Comparison of ENCODE assay signal across 8 cellular contexts in genomic region chr16:22077700-22078313, GRCh38. TPM values are rescaled to one million over a fixed set of nuclear protein-coding genes. Genes with fewer than 3 reads are reported as not detected.
DNase-seq lines count a peak whose midpoint lies in the region; ATAC-seq and TF ChIP-seq lines count a peak whose summit lies in the region.

No MANE protein-coding gene starts in this region.

- 0 out of 2 replicates have a peak, but pooled peaks have one; percentile 29 for TF ChIP-seq POLR2A in IMR-90 (IDR thresholded peaks at IDR 0.05; ENCODE audit: low read depth, low read length)

- DNase-seq in Caco-2 (peak; percentile 49 to 70), IMR-90 (peak; percentile 60), RWPE2 (ENCODE audit: low spot score) (no peak), foreskin fibroblast (peak; percentile 48 to 81), trophoblast cell (peak; percentile 60 to 80), type B pancreatic cell (ENCODE audit: extremely low spot score, unreplicated experiment) (no peak)
- peak; percentile 48 for DNase-seq in activated T-helper 1 cell treated with anti-CD3 and anti-CD28 coated beads, Interleukin-12 subunit alpha, Interleukin-12 subunit beta, Interleukin-2, Interleukin-4 antibody, amounts not matched to agents 30 ng/mL and 10 ng/mL and 1 ng/mL, durations not matched to agents 14 hours and 24 hours and 36 hours (ENCODE audit: low spot score)

- no peaks in the 10 kb centered on the region for H3K27me3 Mint-ChIP-seq in Caco-2 (ENCODE audit: insufficient read depth, unreplicated experiment)
- H3K27me3 Mint-ChIP-seq in activated T-helper 1 cell treated with anti-CD3 and anti-CD28 coated beads, Interleukin-12 subunit alpha, Interleukin-12 subunit beta, Interleukin-2, Interleukin-4 antibody, amounts not matched to agents 30 ng/mL and 10 ng/mL and 1 ng/mL, durations not matched to agents 14 hours and 24 hours and 36 hours (ENCODE audit: insufficient read depth) = no peaks in the 10 kb centered on the region
- no peaks in the 10 kb centered on the region for H3K27me3 Mint-ChIP-seq in type B pancreatic cell

- H4K5ac ChIP-seq in IMR-90 (ENCODE audit: low read depth, low read length) = no peak overlapping the region

- H2BK20ac ChIP-seq in IMR-90 (ENCODE audit: low read depth, low read length) = no peak overlapping the region

- no peak overlapping the region for H3K9ac ChIP-seq in IMR-90 (ENCODE audit: low read depth, low read length)
- no peak overlapping the region for H3K9ac ChIP-seq in trophoblast cell (ENCODE audit: low read length)

- no peaks in the 10 kb centered on the region for H3K36me3 ChIP-seq in Caco-2 (ENCODE audit: control insufficient read depth, insufficient read depth, low read length)
- no peaks in the 10 kb centered on the region; the same call in 1 of the 2 replicates for H3K36me3 ChIP-seq in IMR-90 (ENCODE audit: control insufficient read depth, insufficient read depth, low read length)
- H3K36me3 ChIP-seq in RWPE2 (ENCODE audit: low read depth) = peaks cover 68% of the 10 kb centered on the region
- no peaks in the 10 kb centered on the region for H3K36me3 ChIP-seq in trophoblast cell (ENCODE audit: control insufficient read depth in 1 of 2, insufficient read depth in 2 of 2, low read length in 2 of 2)

- H3K9me3 Mint-ChIP-seq in Caco-2 (ENCODE audit: unreplicated experiment) (no peaks in the 10 kb centered on the region), type B pancreatic cell (no peaks in the 10 kb centered on the region)
- no peaks in the 10 kb centered on the region for H3K9me3 Mint-ChIP-seq in activated T-helper 1 cell treated with anti-CD3 and anti-CD28 coated beads, Interleukin-12 subunit alpha, Interleukin-12 subunit beta, Interleukin-2, Interleukin-4 antibody, amounts not matched to agents 30 ng/mL and 10 ng/mL and 1 ng/mL, durations not matched to agents 14 hours and 24 hours and 36 hours

- H3K4ac ChIP-seq in IMR-90 (ENCODE audit: low read depth, low read length) (peak overlapping the region; percentile 42; the same call in 1 of the 2 replicates), trophoblast cell (ENCODE audit: low read depth, low read length) (no peak overlapping the region)

- ATAC-seq in IMR-90 (ENCODE audit: low read depth) (peak; percentile 71), RWPE2 (ENCODE audit: low read depth) (peak; percentile 60; the same call in 2 of the 3 replicates), HG03175 (IDR thresholded peaks at IDR 0.05; ENCODE audit: unreplicated experiment) (no peak)

- intact Hi-C loops in Caco-2 (cut with micrococcal nuclease; ENCODE audit: unreplicated experiment) = loop anchor here (1.0 to 5.0 kb wide), 3 partner anchors 46 to 110 kb away; partner anchors contain the start of gene PDZD9
- intact Hi-C loops in IMR-90 (cut with micrococcal nuclease) = loop anchor here (1.0 to 2.0 kb wide), 3 partner anchors 69 to 110 kb away; partner anchors contain the start of genes MOSMO and PDZD9
- intact Hi-C loops in activated T-helper 1 cell treated with anti-CD3 and anti-CD28 coated beads, Interleukin-12 subunit alpha, Interleukin-12 subunit beta, Interleukin-2, Interleukin-4 antibody, amounts not matched to agents 30 ng/mL and 10 ng/mL and 1 ng/mL, durations not matched to agents 14 hours and 24 hours and 36 hours (cut with micrococcal nuclease) = loop anchor here (1.0 kb wide), 2 partner anchors 77 to 110 kb away; partner anchors contain the start of gene PDZD9

- H3K4me3 ChIP-seq in Caco-2 (ENCODE audit: low read depth, low read length) (no peak overlapping the region), IMR-90 (ENCODE audit: insufficient read depth, low read depth, low read length) (no peak overlapping the region), RWPE2 (ENCODE audit: severe bottlenecking) (no peak overlapping the region), foreskin fibroblast (ENCODE audit: low read depth in 1 of 2, low read length in 2 of 2) (no peak overlapping the region), trophoblast cell (ENCODE audit: low read depth, low read length) (no peak overlapping the region)

- no peak overlapping the region for H2AK9ac ChIP-seq in IMR-90 (replicated peaks; ENCODE audit: low read depth, low read length, poor library complexity)

- H2AFZ ChIP-seq in IMR-90 (replicated peaks; ENCODE audit: low read length, poor library complexity) (no peak overlapping the region), trophoblast cell (ENCODE audit: insufficient read depth, low read length, poor library complexity) (no peak overlapping the region)

- H3K27ac ChIP-seq in IMR-90 (ENCODE audit: insufficient read depth, low read length) = no peak overlapping the region
- no peak overlapping the region for H3K27ac ChIP-seq in RWPE2 (ENCODE audit: poor library complexity, severe bottlenecking)
- no peak overlapping the region for H3K27ac ChIP-seq in trophoblast cell (ENCODE audit: low read depth, low read length)

- H4K20me1 ChIP-seq in IMR-90 (ENCODE audit: insufficient read depth, low read length) = peaks cover 9% of the 10 kb centered on the region

- H4K8ac ChIP-seq in IMR-90 (ENCODE audit: low read depth in 2 of 2, low read length in 2 of 2) (peak overlapping the region in 1 of 2 experiments; percentile 42; a peak in 1 of 4 replicates), trophoblast cell (ENCODE audit: low read depth, low read length) (no peak overlapping the region)

- peak; percentile 81 to 83 for TF ChIP-seq CTCF in Caco-2 (IDR thresholded peaks at IDR 0.05; ENCODE audit: insufficient read depth in 1 of 2, low read depth in 1 of 2, low read length in 1 of 2, severe bottlenecking in 1 of 2, unreplicated experiment in 1 of 2)
- peak; percentile 90 for TF ChIP-seq CTCF in IMR-90 (conservative IDR thresholded peaks at IDR 0.05; ENCODE audit: low read depth, low read length)
- TF ChIP-seq CTCF in RWPE2 (IDR thresholded peaks at IDR 0.05; ENCODE audit: poor library complexity, severe bottlenecking) = peak; percentile 96
- peak; percentile 72 for TF ChIP-seq CTCF in foreskin fibroblast (IDR thresholded peaks at IDR 0.05; ENCODE audit: low read depth, low read length)
- TF ChIP-seq CTCF in type B pancreatic cell (conservative IDR thresholded peaks at IDR 0.05) = peak; percentile 92

- no peak overlapping the region for H2BK15ac ChIP-seq in IMR-90 (ENCODE audit: low read depth, low read length)

- H3K9me1 ChIP-seq in IMR-90 (ENCODE audit: insufficient read depth, low read length) = peaks cover 7% of the 10 kb centered on the region

- BruUV-seq in Caco-2 (replicated peaks; lab: Mats Ljungman, UMichigan) (no TSS peak), IMR-90 (replicated peaks; lab: Mats Ljungman, UMichigan) (no TSS peak)

- no peak overlapping the region for H3K4me3 Mint-ChIP-seq in Caco-2 (ENCODE audit: unreplicated experiment)
- H3K4me3 Mint-ChIP-seq in activated T-helper 1 cell treated with anti-CD3 and anti-CD28 coated beads, Interleukin-12 subunit alpha, Interleukin-12 subunit beta, Interleukin-2, Interleukin-4 antibody, amounts not matched to agents 30 ng/mL and 10 ng/mL and 1 ng/mL, durations not matched to agents 14 hours and 24 hours and 36 hours = no peak overlapping the region
- H3K4me3 Mint-ChIP-seq in type B pancreatic cell = no peak overlapping the region

- CTCF ChIA-PET in Caco-2 (lab: Charles Lee) = interaction anchor here (0.7 to 2.3 kb wide), 22 partner anchors 13 to 127 kb away, joined by 3 to 53 read pairs (median 5); partner anchors contain the start of genes MOSMO, PDZD9 and VWA3A
- CTCF ChIA-PET in IMR-90 (lab: Yijun Ruan, JAX) = interaction anchor here (0.6 to 4.0 kb wide), 30 partner anchors 9 to 124 kb away, joined by 3 to 46 read pairs (median 6); partner anchors contain the start of genes MOSMO and VWA3A

- no peak overlapping the region for H3K27ac Mint-ChIP-seq in Caco-2 (ENCODE audit: unreplicated experiment)
- no peak overlapping the region for H3K27ac Mint-ChIP-seq in activated T-helper 1 cell treated with anti-CD3 and anti-CD28 coated beads, Interleukin-12 subunit alpha, Interleukin-12 subunit beta, Interleukin-2, Interleukin-4 antibody, amounts not matched to agents 30 ng/mL and 10 ng/mL and 1 ng/mL, durations not matched to agents 14 hours and 24 hours and 36 hours
- no peak overlapping the region for H3K27ac Mint-ChIP-seq in type B pancreatic cell

- in situ Hi-C loops in IMR-90 (cut with MboI; ENCODE audit: low sequenced_read_pairs) = no loop called here

- H3K4me1 Mint-ChIP-seq in Caco-2 (ENCODE audit: low read depth, unreplicated experiment) (no peaks in the 10 kb centered on the region), type B pancreatic cell (ENCODE audit: unreplicated experiment) (no peaks in the 10 kb centered on the region)
- H3K4me1 Mint-ChIP-seq in activated T-helper 1 cell treated with anti-CD3 and anti-CD28 coated beads, Interleukin-12 subunit alpha, Interleukin-12 subunit beta, Interleukin-2, Interleukin-4 antibody, amounts not matched to agents 30 ng/mL and 10 ng/mL and 1 ng/mL, durations not matched to agents 14 hours and 24 hours and 36 hours (ENCODE audit: low read depth) = peaks cover 7% of the 10 kb centered on the region

- POLR2A ChIA-PET in Caco-2 (lab: Charles Lee) = interaction anchor here (1.1 kb wide), 1 partner anchor 76 kb away, joined by 3 read pairs; no protein-coding TSS in a partner anchor
- POLR2A ChIA-PET in IMR-90 (lab: Charles Lee; ENCODE audit: unreplicated experiment) = interaction anchor here (0.6 to 1.1 kb wide), 3 partner anchors 65 to 320 kb away, joined by 3 to 11 read pairs (median 4); partner anchors contain the start of gene MOSMO

- no peaks in the 10 kb centered on the region for H3K79me2 ChIP-seq in trophoblast cell (ENCODE audit: control insufficient read depth, insufficient read depth, low read length, poor library complexity)

- no peak overlapping the region for H3K23ac ChIP-seq in IMR-90 (ENCODE audit: low read depth, low read length)
- no peak overlapping the region for H3K23ac ChIP-seq in trophoblast cell (ENCODE audit: low read length)

- H3K79me1 ChIP-seq in IMR-90 (ENCODE audit: low read depth in 1 of 2, low read length in 2 of 2) (peaks cover 20 to 46% of the 10 kb centered on the region in 2 experiments), trophoblast cell (ENCODE audit: low read length) (no peaks in the 10 kb centered on the region)

- peak overlapping the region; percentile 13; the same call in 1 of the 2 replicates for H2BK120ac ChIP-seq in IMR-90 (ENCODE audit: low read depth, low read length)
- H2BK120ac ChIP-seq in trophoblast cell (ENCODE audit: insufficient read depth, low read length, poor library complexity) = no peak overlapping the region

- H3K18ac ChIP-seq in IMR-90 (ENCODE audit: low read depth, low read length) (no peak overlapping the region), trophoblast cell (ENCODE audit: low read length) (no peak overlapping the region)

- TF ChIP-seq RAD21 in IMR-90 (IDR thresholded peaks at IDR 0.05; ENCODE audit: low read length) = peak; percentile 86

- peaks cover 4% of the 10 kb centered on the region for H3K36me3 Mint-ChIP-seq in Caco-2 (ENCODE audit: insufficient read depth, unreplicated experiment)
- peaks cover 3% of the 10 kb centered on the region for H3K36me3 Mint-ChIP-seq in activated T-helper 1 cell treated with anti-CD3 and anti-CD28 coated beads, Interleukin-12 subunit alpha, Interleukin-12 subunit beta, Interleukin-2, Interleukin-4 antibody, amounts not matched to agents 30 ng/mL and 10 ng/mL and 1 ng/mL, durations not matched to agents 14 hours and 24 hours and 36 hours (ENCODE audit: low read depth)
- no peaks in the 10 kb centered on the region for H3K36me3 Mint-ChIP-seq in type B pancreatic cell

- 100% methylated on average over 2 of the region's 8 CpGs; no CpG with 5 or more reads in 1 of the 2 experiments for WGBS in IMR-90 (ENCODE audit: extremely low coverage in 2 of 2, insufficient read length in 1 of 2), 2 experiments
- WGBS in trophoblast cell (ENCODE audit: extremely low coverage, insufficient coverage, insufficient read length) = no CpG with 5 or more reads among the region's 8 CpGs

- H3K9me3 ChIP-seq in Caco-2 = no peaks in the 10 kb centered on the region
- no peaks in the 10 kb centered on the region for H3K9me3 ChIP-seq in IMR-90 (ENCODE audit: control insufficient read depth, insufficient read depth, low read length)
- H3K9me3 ChIP-seq in RWPE2 (ENCODE audit: severe bottlenecking) = no peaks in the 10 kb centered on the region
- no peaks in the 10 kb centered on the region for H3K9me3 ChIP-seq in trophoblast cell (ENCODE audit: insufficient read depth, low read depth, low read length)

- no peaks in the 10 kb centered on the region for H3K4me1 ChIP-seq in Caco-2
- H3K4me1 ChIP-seq in IMR-90 (ENCODE audit: control insufficient read depth, insufficient read depth, low read length) = peaks cover 13% of the 10 kb centered on the region
- peaks cover 31% of the 10 kb centered on the region for H3K4me1 ChIP-seq in RWPE2 (ENCODE audit: insufficient read depth, poor library complexity, severe bottlenecking)
- no peaks in the 10 kb centered on the region for H3K4me1 ChIP-seq in trophoblast cell (ENCODE audit: control insufficient read depth in 1 of 2, insufficient read depth in 2 of 2, low read length in 2 of 2)

- H2BK12ac ChIP-seq in trophoblast cell (ENCODE audit: low read length) = no peak overlapping the region

- H2BK5ac ChIP-seq in IMR-90 (ENCODE audit: low read depth, low read length, poor library complexity, severe bottlenecking) (no peak overlapping the region), trophoblast cell (ENCODE audit: low read depth, low read length, poor library complexity) (no peak overlapping the region)

- dilution Hi-C loops in IMR-90 (cut with HindIII; ENCODE audit: low sequenced_read_pairs, unreplicated experiment) = no loop called here

- H3K4me2 ChIP-seq in IMR-90 (ENCODE audit: low read depth, low read length) (no peak overlapping the region), trophoblast cell (ENCODE audit: low read length) (no peak overlapping the region)

- no peaks in the 10 kb centered on the region for H3K27me3 ChIP-seq in Caco-2 (replicated peaks; ENCODE audit: control insufficient read depth, insufficient read depth, low read length)
- H3K27me3 ChIP-seq in IMR-90 (ENCODE audit: control insufficient read depth, insufficient read depth, low read length) = no peaks in the 10 kb centered on the region
- H3K27me3 ChIP-seq in RWPE2 (ENCODE audit: insufficient read depth, poor library complexity, severe bottlenecking) = no peaks in the 10 kb centered on the region
- no peaks in the 10 kb centered on the region for H3K27me3 ChIP-seq in trophoblast cell (ENCODE audit: insufficient read depth, low read length)

- H3K14ac ChIP-seq in IMR-90 (replicated peaks; ENCODE audit: low read depth, low read length) = no peak overlapping the region
- H3K14ac ChIP-seq in trophoblast cell (ENCODE audit: low read length) = no peak overlapping the region

- no peak overlapping the region for H3K56ac ChIP-seq in IMR-90 (ENCODE audit: extremely low read depth, insufficient read depth, low read length)

- H2AK5ac ChIP-seq in IMR-90 (ENCODE audit: low read depth, low read length) (0 out of 2 replicates have a peak overlapping the region, but pooled peaks have one; percentile 59), trophoblast cell (ENCODE audit: low read length) (no peak overlapping the region)

- no peak overlapping the region for H4K12ac ChIP-seq in trophoblast cell (ENCODE audit: low read depth, low read length)

- H4K91ac ChIP-seq in IMR-90 (ENCODE audit: insufficient read depth, low read depth, low read length) (no peak overlapping the region), trophoblast cell (ENCODE audit: low read depth, low read length) (no peak overlapping the region)

RNA-seq across cellular contexts. Expression of gene VWA3A, which starts 14.5 kb away (rescaled TPM):
- total RNA-seq in Caco-2 (2022) (not detected in 2 replicates), IMR-90 (2012; rRNA removed) (not detected in 2 replicates), type B pancreatic cell (ENCODE audit: low replicate concordance) (0.55 and 4.7 TPM in 2 replicates)
- polyA plus RNA-seq in IMR-90 (2012; rRNA removed) = 0.01 TPM in 1 of 2 replicates, not detected in the other
- not detected in 2 replicates for polyA plus RNA-seq in IMR-90 (2012; cell fraction: cytosol; rRNA removed)
- 0.10 and 0.13 TPM in 2 replicates for polyA plus RNA-seq in IMR-90 (2012; cell fraction: nucleus; rRNA removed; ENCODE audit: low replicate concordance)
- total RNA-seq in activated T-helper 1 cell treated with anti-CD3 and anti-CD28 coated beads, Interleukin-12 subunit alpha, Interleukin-12 subunit beta, Interleukin-2, Interleukin-4 antibody, amounts not matched to agents 30 ng/mL and 10 ng/mL and 1 ng/mL, durations not matched to agents 14 hours and 24 hours and 36 hours = 0.10 and 0.24 TPM in 2 replicates
- 0.04 TPM in 2 replicates for polyA plus RNA-seq in trophoblast cell (2013)

Comparison
In these comparisons a context has a peak if more than half of its experiments do, and no peak if none do; other contexts are left out.
1. DNase-seq: peak in Caco-2 (2 of 2), IMR-90 (single experiment), activated T-helper 1 cell treated with anti-CD3 and anti-CD28 coated beads, Interleukin-12 subunit alpha, Interleukin-12 subunit beta, Interleukin-2, Interleukin-4 antibody, amounts not matched to agents 30 ng/mL and 10 ng/mL and 1 ng/mL, durations not matched to agents 14 hours and 24 hours and 36 hours (single experiment), foreskin fibroblast (2 of 2) and trophoblast cell (2 of 2); none in RWPE2 (single experiment) and type B pancreatic cell (single experiment).
2. Peak in every context shown above with its lines, with median percentiles within 50 percentile points of each other: CTCF ChIP-seq.